Comparison of ENCODE assay signal across 26 cellular contexts in genomic region chr21:14560555-14560954, GRCh38. TPM values are rescaled to one million over a fixed set of nuclear protein-coding genes. Genes with fewer than 3 reads are reported as not detected.
"Had no signal": no experiment of that assay in that cellular context is flagged by ENCODE, and none has a peak within 500 bp of the region (broad histone marks: within the 10 kb centered on the region; RNA-seq: fewer than 3 reads in every experiment).

No MANE protein-coding gene starts in this region.

- H3K9me3 Mint-ChIP-seq: immature natural killer cell, nephron progenitor cell had no signal

- H3K4me1 Mint-ChIP-seq: immature natural killer cell, nephron progenitor cell had no signal

- H3K9me3 ChIP-seq: adrenal gland, breast epithelium, gastroesophageal sphincter, suprapubic skin, uterus had no signal

- H3K27ac ChIP-seq: adrenal gland, breast epithelium, gastroesophageal sphincter, heart right ventricle, left ventricle myocardium inferior, spleen, suprapubic skin, transverse colon, uterus had no signal

- H3K27me3 Mint-ChIP-seq: stimulated activated naive CD8-positive, alpha-beta T cell treated with anti-CD3 and anti-CD28 coated beads, Interleukin-15, Interleukin-2, amounts not matched to agents 100 ng/mL and 50 ng/mL, for 24 hours had no signal

- H3K36me3 ChIP-seq: adrenal gland, breast epithelium, gastroesophageal sphincter, heart right ventricle, left ventricle myocardium inferior, spleen, suprapubic skin, transverse colon, uterus had no signal

- ATAC-seq: esophagus mucosa, gastroesophageal sphincter, heart right ventricle had no signal

- DNase-seq: activated effector memory CD4-positive, alpha-beta T cell treated with anti-CD3 and anti-CD28 coated beads, Interleukin-2, amount 50 U/mL, for 16 hours; activated naive CD4-positive, alpha-beta T cell treated with anti-CD3 and anti-CD28 coated beads, Interleukin-2, amount 50 U/mL, for 16 hours; activated T-cell treated with anti-CD3 and anti-CD28 coated beads, Interleukin-2, amount 50 U/mL, for 1 hour; adrenal gland; cerebellar nuclear complex; effector CD4-positive, alpha-beta T cell; heart right ventricle; immature natural killer cell; kidney glomerular epithelial cell; left ventricle myocardium inferior; mammary epithelial cell; nephron progenitor cell; occipital lobe; posterior cingulate gyrus; spleen; SW 1271; T-helper 9 cell; transverse colon; uterus had no signal

- H3K4me3 ChIP-seq: adrenal gland, breast epithelium, gastroesophageal sphincter, heart right ventricle, left ventricle myocardium inferior, spleen, suprapubic skin, transverse colon, uterus had no signal

- H3K4me3 Mint-ChIP-seq: immature natural killer cell; nephron progenitor cell; stimulated activated naive CD8-positive, alpha-beta T cell treated with anti-CD3 and anti-CD28 coated beads, Interleukin-15, Interleukin-2, amounts not matched to agents 100 ng/mL and 50 ng/mL, for 24 hours had no signal

- H3K27ac Mint-ChIP-seq: immature natural killer cell, nephron progenitor cell had no signal

- H3K27me3 ChIP-seq: adrenal gland, breast epithelium, gastroesophageal sphincter, heart right ventricle, spleen, suprapubic skin, transverse colon, uterus had no signal

- H3K4me1 ChIP-seq: adrenal gland, breast epithelium, gastroesophageal sphincter, heart right ventricle, left ventricle myocardium inferior, suprapubic skin, transverse colon, uterus had no signal

RNA-seq across cellular contexts. Expression of gene SAMSN1, which starts 14.4 kb away (rescaled TPM):
- total RNA-seq: mammary epithelial cell, myocyte, renal cortical epithelial cell had no signal
- polyA plus RNA-seq: mammary epithelial cell had no signal
